8 cellular contexts compared by ENCODE assay signal in the genomic region with DNA sequence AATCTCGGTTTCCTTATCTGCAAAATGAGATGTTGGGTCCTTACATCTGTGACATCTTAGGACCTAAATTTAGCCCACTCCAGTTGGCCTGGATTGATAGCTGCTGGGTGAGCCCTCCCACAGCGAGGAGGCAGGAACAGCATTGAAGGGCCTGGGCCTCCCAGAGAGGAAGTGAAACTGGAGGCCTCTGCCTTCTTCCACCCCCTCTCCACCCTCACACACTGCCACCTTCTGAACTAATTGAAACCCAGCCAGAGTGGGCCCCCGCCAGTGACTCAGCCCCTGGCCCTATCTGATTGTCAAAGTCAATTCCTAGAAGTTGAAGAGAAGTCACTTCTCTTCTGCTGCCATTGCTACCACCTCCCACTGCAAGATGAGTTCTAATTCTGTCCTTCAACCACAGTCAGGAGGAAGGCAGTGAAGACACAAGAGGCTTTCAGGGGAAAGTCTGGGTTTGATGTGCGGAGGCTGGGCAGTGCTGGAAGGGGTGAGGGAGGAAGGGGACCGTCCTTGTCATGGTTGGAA. TPM values are rescaled to one million over a fixed set of nuclear protein-coding genes. Genes with fewer than 3 reads are reported as not detected.
DNase-seq lines count a peak whose midpoint lies in the region; ATAC-seq and TF ChIP-seq lines count a peak whose summit lies in the region.

No MANE protein-coding gene starts in this region.

- peaks cover 5% of the 10 kb centered on the region for H3K4me1 ChIP-seq in left ventricle myocardium inferior

- TF ChIP-seq CTCF in left ventricle myocardium inferior (IDR thresholded peaks at IDR 0.05; ENCODE audit: borderline replicate concordance), result no peak

- no peak overlapping the region for H3K4me3 ChIP-seq in left ventricle myocardium inferior

- DNase-seq in EH (ENCODE audit: low read depth) (peak; percentile 33), KG1 (lab: John Stamatoyannopoulos, UW) (peak; percentile 88), left ventricle myocardium inferior (peak; percentile 51), NCI-H510A (lab: John Stamatoyannopoulos, UW) (no peak), AG08396 (ENCODE audit: low spot score) (no peak)
- DNase-seq in activated CD4-positive, alpha-beta memory T cell treated with anti-CD3 and anti-CD28 coated beads for 36 hours, result peak; percentile 96
- DNase-seq in stimulated activated CD8-positive, alpha-beta memory T cell treated with anti-CD3 and anti-CD28 coated beads, Interleukin-15, amount 100 ng/mL, for 4 hours (ENCODE audit: low read depth in 2 of 2), result peak; percentile 67 to 87

- H3K27me3 ChIP-seq in left ventricle myocardium inferior (ENCODE audit: low read depth), result no peaks in the 10 kb centered on the region

- peak overlapping the region; percentile 87 for H3K27ac Mint-ChIP-seq in activated CD4-positive, alpha-beta memory T cell treated with anti-CD3 and anti-CD28 coated beads for 36 hours

- H3K27me3 Mint-ChIP-seq in activated CD4-positive, alpha-beta memory T cell treated with anti-CD3 and anti-CD28 coated beads for 36 hours, result peaks cover 4% of the 10 kb centered on the region

- H3K27ac ChIP-seq in left ventricle myocardium inferior (replicated peaks), result no peak overlapping the region

- CTCF ChIA-PET in activated CD4-positive, alpha-beta memory T cell treated with anti-CD3 and anti-CD28 coated beads for 36 hours (lab: Charles Lee), result interaction anchor here (1.1 to 2.1 kb wide), 4 partner anchors 12 to 76 kb away, joined by 3 to 7 read pairs (median 6); no protein-coding TSS in a partner anchor

- peak overlapping the region; percentile 31 for H3K4me3 Mint-ChIP-seq in activated CD4-positive, alpha-beta memory T cell treated with anti-CD3 and anti-CD28 coated beads for 36 hours

- intact Hi-C loops in activated CD4-positive, alpha-beta memory T cell treated with anti-CD3 and anti-CD28 coated beads for 36 hours (cut with micrococcal nuclease), result loop anchor here (1.0 to 5.0 kb wide), 6 partner anchors 8 to 84 kb away; no protein-coding TSS in a partner anchor
- intact Hi-C loops in left ventricle myocardium inferior (cut with micrococcal nuclease), result no loop called here

- POLR2A ChIA-PET in activated CD4-positive, alpha-beta memory T cell treated with anti-CD3 and anti-CD28 coated beads for 36 hours (lab: Charles Lee), result interaction anchor here (1.8 kb wide), 1 partner anchor 15 kb away, joined by 15 read pairs; no protein-coding TSS in a partner anchor

- no peaks in the 10 kb centered on the region for H3K9me3 Mint-ChIP-seq in activated CD4-positive, alpha-beta memory T cell treated with anti-CD3 and anti-CD28 coated beads for 36 hours

- peaks cover 47% of the 10 kb centered on the region for H3K4me1 Mint-ChIP-seq in activated CD4-positive, alpha-beta memory T cell treated with anti-CD3 and anti-CD28 coated beads for 36 hours (ENCODE audit: low read depth)

- ATAC-seq in GM21528 (IDR thresholded peaks at IDR 0.05; ENCODE audit: low FRiP score, unreplicated experiment), result peak; percentile 67

- H3K36me3 ChIP-seq in left ventricle myocardium inferior, result no peaks in the 10 kb centered on the region

- peaks cover 5% of the 10 kb centered on the region for H3K36me3 Mint-ChIP-seq in activated CD4-positive, alpha-beta memory T cell treated with anti-CD3 and anti-CD28 coated beads for 36 hours

- H3K9me3 ChIP-seq in left ventricle myocardium inferior (replicated peaks), result no peaks in the 10 kb centered on the region

RNA-seq across cellular contexts. Expression of gene NEK6, which starts 55.2 kb away (rescaled TPM):
- 10 to 100 TPM; 16.1 to 18.8 TPM for total RNA-seq in activated CD4-positive, alpha-beta memory T cell treated with anti-CD3 and anti-CD28 coated beads for 36 hours
- total RNA-seq in left ventricle myocardium inferior, result 8.7 TPM

Comparison
In these comparisons a context has a peak if more than half of its experiments do, and no peak if none do; other contexts are left out.
1. DNase-seq: peak in EH (single experiment), KG1 (single experiment), activated CD4-positive, alpha-beta memory T cell treated with anti-CD3 and anti-CD28 coated beads for 36 hours (single experiment), left ventricle myocardium inferior (single experiment) and stimulated activated CD8-positive, alpha-beta memory T cell treated with anti-CD3 and anti-CD28 coated beads, Interleukin-15, amount 100 ng/mL, for 4 hours (2 of 2); none in NCI-H510A (single experiment) and AG08396 (single experiment).